Comparison of ENCODE assay signal across 28 cellular contexts in the genomic region with DNA sequence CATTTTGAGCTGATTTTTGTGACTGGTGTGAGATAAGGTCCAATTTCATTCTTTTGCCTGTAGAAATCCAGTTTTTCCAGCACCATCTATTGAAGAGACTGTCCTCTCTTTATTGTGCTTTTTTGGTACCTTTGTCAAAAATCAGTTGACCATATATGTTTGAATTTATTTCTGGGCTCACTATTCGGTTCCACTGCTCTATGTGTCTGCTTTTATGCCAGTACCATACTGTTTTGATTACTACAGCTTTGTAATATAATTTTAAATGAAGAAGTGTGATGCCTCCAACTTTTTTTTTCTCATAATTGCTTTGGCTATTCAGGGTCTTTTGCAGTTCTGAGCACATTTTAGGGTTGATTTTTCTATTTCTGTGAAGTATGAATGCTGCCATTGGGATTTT.
"Had no signal": no experiment of that assay in that cellular context is flagged by ENCODE, and none has a peak within 500 bp of the region (broad histone marks: within the 10 kb centered on the region; RNA-seq: fewer than 3 reads in every experiment).

No MANE protein-coding gene starts in this region.

- H3K4me1 Mint-ChIP-seq: endodermal cell, mesothelial cell of epicardium, naive B cell had no signal

- H3K9me3 ChIP-seq: gastrocnemius medialis had no signal

- H3K9me3 Mint-ChIP-seq: dendritic cell treated with granulocyte-macrophage colony-stimulating factor and Interleukin-4, amounts not matched to agents 40 ng/mL and 50 ng/mL, for 4 days had no signal

- H3K4me1 ChIP-seq: esophagus squamous epithelium, gastrocnemius medialis, left lung, lower lobe of right lung had no signal

- DNase-seq: cortex of kidney; effector CD8-positive, alpha-beta T cell; effector memory CD8-positive, alpha-beta T cell; erythroblast; esophagus squamous epithelium; foreskin fibroblast; foreskin melanocyte; gastrocnemius medialis; glutamatergic neuron; head of caudate nucleus; heart right ventricle; hippocampal formation; left cardiac atrium; left lung; left ventricle myocardium superior; lower lobe of right lung; mesenchymal stem cell; mucosa of descending colon; naive B cell; naive thymus-derived CD8-positive, alpha-beta T cell had no signal

- H3K4me3 ChIP-seq: esophagus squamous epithelium, gastrocnemius medialis, heart right ventricle, left lung, lower lobe of right lung, mucosa of descending colon had no signal

- H3K27me3 ChIP-seq: gastrocnemius medialis, heart right ventricle, left lung had no signal

- H3K27ac Mint-ChIP-seq: dendritic cell treated with granulocyte-macrophage colony-stimulating factor and Interleukin-4, amounts not matched to agents 40 ng/mL and 50 ng/mL, for 4 days; effector memory CD8-positive, alpha-beta T cell; endodermal cell; mesothelial cell of epicardium; naive B cell; naive thymus-derived CD8-positive, alpha-beta T cell had no signal

- H3K27ac ChIP-seq: epithelial cell of prostate, esophagus squamous epithelium, gastrocnemius medialis, heart right ventricle, left lung, lower lobe of right lung had no signal

- H3K4me3 Mint-ChIP-seq: dendritic cell treated with granulocyte-macrophage colony-stimulating factor and Interleukin-4, amounts not matched to agents 40 ng/mL and 50 ng/mL, for 4 days; effector memory CD8-positive, alpha-beta T cell; endodermal cell; mesothelial cell of epicardium; naive B cell; naive thymus-derived CD8-positive, alpha-beta T cell had no signal

- H3K36me3 Mint-ChIP-seq: naive B cell; naive thymus-derived CD8-positive, alpha-beta T cell had no signal

- H3K36me3 ChIP-seq: esophagus squamous epithelium, gastrocnemius medialis, heart right ventricle, left lung, lower lobe of right lung had no signal

- FAIRE-seq: endometrium, islet of Langerhans, keratinocyte had no signal

- ATAC-seq: effector memory CD8-positive, alpha-beta T cell; esophagus mucosa; gastrocnemius medialis; heart right ventricle; left cardiac atrium; left lung; left ventricle myocardium superior; lower lobe of right lung; mucosa of descending colon; naive thymus-derived CD8-positive, alpha-beta T cell had no signal
